Comparison of ENCODE assay signal across 27 cellular contexts in the genomic region with DNA sequence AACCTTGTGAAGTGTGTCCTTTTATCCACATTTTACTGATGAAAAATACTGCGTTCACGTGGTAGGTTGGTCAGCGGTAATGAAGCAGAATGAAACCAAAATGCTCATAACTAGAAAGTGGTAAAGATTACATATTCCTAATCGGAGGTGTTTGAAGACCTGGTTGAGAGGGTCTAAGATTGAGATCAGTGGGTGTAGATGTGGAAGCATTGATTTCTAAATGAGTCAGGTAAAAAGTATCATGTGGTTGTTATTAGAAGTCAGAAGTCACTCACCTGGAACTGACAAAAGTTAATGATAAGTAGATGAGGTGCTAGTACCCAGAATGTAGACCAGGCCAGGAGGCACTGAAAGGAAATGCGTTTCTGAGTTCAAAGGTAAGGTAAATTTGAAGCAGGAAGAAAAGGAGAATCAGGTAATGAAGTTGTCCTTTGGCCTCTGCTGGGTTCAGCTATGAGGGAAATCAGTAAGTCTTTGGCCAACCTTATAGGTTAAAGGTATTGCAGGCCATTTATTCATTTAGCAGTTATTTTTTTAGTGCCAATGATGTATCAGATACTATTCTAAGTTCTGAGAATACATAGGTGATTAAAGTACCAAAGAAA. TPM values are rescaled to one million over a fixed set of nuclear protein-coding genes. Genes with fewer than 3 reads are reported as not detected.
DNase-seq lines count a peak whose midpoint lies in the region; ATAC-seq and TF ChIP-seq lines count a peak whose summit lies in the region.
"Had no signal": no experiment of that assay in that cellular context is flagged by ENCODE, and none has a peak within 500 bp of the region (broad histone marks: within the 10 kb centered on the region; RNA-seq: fewer than 3 reads in every experiment).

No MANE protein-coding gene starts in this region.

- no peak overlapping the region for H3K27ac Mint-ChIP-seq in Calu3 (ENCODE audit: unreplicated experiment)
- H3K27ac Mint-ChIP-seq: natural killer cell; stimulated activated memory B cell treated with anti-CD40 and anti-IgM and Interleukin-4, amounts not matched to agents 10 μg/mL and 1 μg/mL and 100 μg/mL, for 72 hours; WTC11 had no signal

- H2AFZ ChIP-seq in neuronal stem cell (ENCODE audit: low read length): no peak overlapping the region
- H2AFZ ChIP-seq: parathyroid adenoma had no signal

- H3K27ac ChIP-seq in epithelial cell of prostate (peak overlapping the region; percentile 57), neuronal stem cell (replicated peaks; ENCODE audit: low read length) (no peak overlapping the region)
- H3K27ac ChIP-seq: 22Rv1, dorsolateral prefrontal cortex, parathyroid adenoma, sigmoid colon, thyroid gland had no signal

- no peak overlapping the region for H2AK5ac ChIP-seq in neuronal stem cell (ENCODE audit: low read depth, low read length)

- no peaks in the 10 kb centered on the region for H3K79me1 ChIP-seq in neuronal stem cell (ENCODE audit: low read depth, low read length)

- H3K9ac ChIP-seq in neuronal stem cell (ENCODE audit: low read depth, low read length, poor library complexity): no peak overlapping the region
- H3K9ac ChIP-seq: parathyroid adenoma had no signal

- H3K27me3 Mint-ChIP-seq in Calu3 (ENCODE audit: unreplicated experiment): no peaks in the 10 kb centered on the region
- H3K27me3 Mint-ChIP-seq: stimulated activated memory B cell treated with anti-CD40 and anti-IgM and Interleukin-4, amounts not matched to agents 10 μg/mL and 1 μg/mL and 100 μg/mL, for 72 hours had no signal

- H3K18ac ChIP-seq in neuronal stem cell (ENCODE audit: low read length): no peak overlapping the region

- no peak overlapping the region for H2BK15ac ChIP-seq in neuronal stem cell (ENCODE audit: low read length)

- no TSS peak for BruUV-seq in Calu3 (replicated peaks; lab: Mats Ljungman, UMichigan)

- H2BK12ac ChIP-seq in neuronal stem cell (ENCODE audit: low read length): no peak overlapping the region

- H3K36me3 Mint-ChIP-seq in Calu3 (ENCODE audit: insufficient read depth, unreplicated experiment): no peaks in the 10 kb centered on the region
- H3K36me3 Mint-ChIP-seq: natural killer cell; stimulated activated memory B cell treated with anti-CD40 and anti-IgM and Interleukin-4, amounts not matched to agents 10 μg/mL and 1 μg/mL and 100 μg/mL, for 72 hours had no signal

- no CpG with 5 or more reads among the region's 5 CpGs for WGBS in neuronal stem cell (ENCODE audit: extremely low coverage in 2 of 2, insufficient read length in 2 of 2, insufficient replicate concordance in 1 of 2), 2 donors

- no peaks in the 10 kb centered on the region for H3K9me3 Mint-ChIP-seq in Calu3 (ENCODE audit: low read depth, unreplicated experiment)
- H3K9me3 Mint-ChIP-seq: natural killer cell had no signal

- H3K23ac ChIP-seq in neuronal stem cell (ENCODE audit: low read depth, low read length, poor library complexity): no peak overlapping the region

- H3K27me3 ChIP-seq in neuronal stem cell (ENCODE audit: control insufficient read depth in 3 of 3, insufficient read depth in 3 of 3, low read depth in 1 of 3, low read length in 3 of 3): no peaks in the 10 kb centered on the region
- H3K27me3 ChIP-seq: dorsolateral prefrontal cortex, sigmoid colon, thyroid gland had no signal

- no peak overlapping the region for H2BK120ac ChIP-seq in neuronal stem cell (ENCODE audit: low read depth, low read length)

- no peaks in the 10 kb centered on the region for H3K9me3 ChIP-seq in neuronal stem cell (replicated peaks in 1 of 2; ENCODE audit: control insufficient read depth in 2 of 2, insufficient read depth in 1 of 2, low read depth in 1 of 2, low read length in 2 of 2)
- H3K9me3 ChIP-seq: sigmoid colon, thyroid gland had no signal

- H3K4me1 Mint-ChIP-seq in Calu3 (ENCODE audit: low read depth, unreplicated experiment): peaks cover 18% of the 10 kb centered on the region
- H3K4me1 Mint-ChIP-seq: natural killer cell; stimulated activated memory B cell treated with anti-CD40 and anti-IgM and Interleukin-4, amounts not matched to agents 10 μg/mL and 1 μg/mL and 100 μg/mL, for 72 hours had no signal

- CTCF ChIA-PET in Calu3 (lab: Charles Lee): no interaction called here

- intact Hi-C loops in Calu3 (cut with micrococcal nuclease; ENCODE audit: unreplicated experiment): loop anchor here (2.0 to 10.0 kb wide), 5 partner anchors 15 to 896 kb away; no protein-coding TSS in a partner anchor

- peak; percentile 71 for ATAC-seq in GM19452 (IDR thresholded peaks at IDR 0.05; ENCODE audit: unreplicated experiment)
- ATAC-seq in HG02981 (IDR thresholded peaks at IDR 0.05; ENCODE audit: unreplicated experiment): peak; percentile 60
- ATAC-seq in GM21390 (IDR thresholded peaks at IDR 0.05; ENCODE audit: unreplicated experiment): no peak
- ATAC-seq: left cardiac atrium; Panc1; stimulated activated memory B cell treated with anti-CD40 and anti-IgM and Interleukin-4, amounts not matched to agents 10 μg/mL and 1 μg/mL and 100 μg/mL, for 72 hours had no signal

- no peak overlapping the region for H3K4me3 Mint-ChIP-seq in Calu3 (ENCODE audit: low read depth, unreplicated experiment)
- H3K4me3 Mint-ChIP-seq: natural killer cell; stimulated activated memory B cell treated with anti-CD40 and anti-IgM and Interleukin-4, amounts not matched to agents 10 μg/mL and 1 μg/mL and 100 μg/mL, for 72 hours; WTC11 had no signal

- H4K91ac ChIP-seq in neuronal stem cell (ENCODE audit: low read depth, low read length, poor library complexity): no peak overlapping the region

- H3K14ac ChIP-seq in neuronal stem cell (ENCODE audit: low read length): no peak overlapping the region

- H3K4me3 ChIP-seq in neuronal stem cell (ENCODE audit: low read length in 2 of 2): no peak overlapping the region
- H3K4me3 ChIP-seq: dorsolateral prefrontal cortex, sigmoid colon, thyroid gland had no signal

- H3K36me3 ChIP-seq in neuronal stem cell (replicated peaks in 1 of 2; ENCODE audit: control insufficient read depth in 2 of 2, insufficient read depth in 2 of 2, low read length in 2 of 2): no peaks in the 10 kb centered on the region
- H3K36me3 ChIP-seq: sigmoid colon, thyroid gland had no signal

- no peak for TF ChIP-seq CTCF in Calu3 (IDR thresholded peaks at IDR 0.05; ENCODE audit: unreplicated experiment)

- no peaks in the 10 kb centered on the region for H3K4me1 ChIP-seq in neuronal stem cell (ENCODE audit: control insufficient read depth in 2 of 2, insufficient read depth in 1 of 2, low read depth in 1 of 2, low read length in 2 of 2)
- H3K4me1 ChIP-seq: parathyroid adenoma, sigmoid colon, thyroid gland had no signal

- no peak overlapping the region for H2BK5ac ChIP-seq in neuronal stem cell (ENCODE audit: low read length)

- no peak overlapping the region for H3K4ac ChIP-seq in neuronal stem cell (ENCODE audit: low read length)

- no peak overlapping the region for H4K8ac ChIP-seq in neuronal stem cell (ENCODE audit: low read depth, low read length)

- no peak overlapping the region for H3K4me2 ChIP-seq in neuronal stem cell (ENCODE audit: insufficient read depth, low read length, poor library complexity, severe bottlenecking)

- DNase-seq in Calu3 (peak; percentile 9), epithelial cell of prostate (ENCODE audit: low read depth, low spot score) (no peak), NCI-H1417 treated with DMSO at 0.1 percent for 48 hours (lab: John Stamatoyannopoulos, UW) (no peak), neuronal stem cell (ENCODE audit: low spot score) (no peak), NCI-H510A (lab: John Stamatoyannopoulos, UW) (no peak)
- DNase-seq: activated CD4-positive, alpha-beta T cell treated with anti-CD3 and anti-CD28 coated beads, Interleukin-2, amount 50 U/mL, for 48 hours; activated naive CD4-positive, alpha-beta T cell; caudate nucleus; dorsolateral prefrontal cortex; erythroblast; foreskin melanocyte; left cardiac atrium; natural killer cell; NCI-H1436; sigmoid colon; thyroid gland had no signal

RNA-seq across cellular contexts. Expression of gene FAM83B, which starts 31.2 kb away (rescaled TPM):
- total RNA-seq in Calu3 (2022): 22.2 and 24.2 TPM in 2 replicates
- polyA plus RNA-seq in neuronal stem cell (2013, experiment 1 of 2): 0.66 TPM
- polyA plus RNA-seq in neuronal stem cell (2013, experiment 2 of 2): 0.61 TPM
- total RNA-seq: mesenteric fat pad; natural killer cell; SK-MEL-5; T-helper 2 cell treated with Interferon-gamma antibody and Interleukin-4, amounts not matched to agents 100 ng/mL and 5 ng/mL, for 36 hours had no signal
